In the genomic region with DNA sequence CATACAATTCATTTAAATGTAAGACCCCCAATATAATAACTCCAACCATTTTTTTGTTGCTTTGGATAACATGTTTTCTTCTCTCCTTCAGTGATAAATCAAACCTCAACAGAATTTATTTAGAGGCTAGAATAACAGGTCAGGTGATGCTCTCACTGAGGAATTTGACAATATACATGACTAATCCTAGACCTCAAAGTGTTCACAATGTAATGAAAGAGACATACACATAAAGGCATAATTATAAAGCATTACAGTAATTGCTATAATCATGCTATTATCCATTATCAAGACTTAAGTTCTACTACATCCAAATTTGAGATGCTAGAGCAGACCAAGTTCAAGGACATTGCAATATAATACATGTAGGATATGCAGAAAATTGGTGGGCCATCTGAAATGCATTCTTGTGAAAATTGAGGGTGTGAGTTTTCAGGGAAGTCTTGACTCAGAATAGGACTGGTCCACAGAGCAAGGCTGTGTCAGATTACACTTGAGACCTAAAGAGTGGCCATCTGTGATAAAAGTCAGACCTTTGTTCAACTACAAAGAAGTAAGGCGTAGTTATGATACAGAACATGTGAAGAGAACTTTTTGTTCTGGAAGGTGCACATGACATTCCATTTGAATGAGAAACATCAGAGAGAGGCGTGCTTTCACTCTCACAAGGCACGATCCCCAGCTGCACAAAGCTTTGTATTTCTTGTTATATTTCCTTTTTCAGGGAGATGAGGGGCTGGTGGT, we compare ENCODE assay signal across 18 cellular contexts. TPM values are rescaled to one million over a fixed set of nuclear protein-coding genes. Genes with fewer than 3 reads are reported as not detected.
DNase-seq lines count a peak whose midpoint lies in the region; ATAC-seq, FAIRE-seq and TF ChIP-seq lines count a peak whose summit lies in the region.
"Had no signal": no experiment of that assay in that cellular context is flagged by ENCODE, and none has a peak within 500 bp of the region (broad histone marks: within the 10 kb centered on the region; RNA-seq: fewer than 3 reads in every experiment).

No MANE protein-coding gene starts in this region.

- H3K36me3 ChIP-seq in ACC112 (ENCODE audit: insufficient read depth, low read length) = no peaks in the 10 kb centered on the region
- H3K36me3 ChIP-seq in IMR-90 (ENCODE audit: control insufficient read depth, insufficient read depth, low read length) = no peaks in the 10 kb centered on the region
- H3K36me3 ChIP-seq in astrocyte (ENCODE audit: insufficient read depth, low read length) = no peaks in the 10 kb centered on the region
- H3K36me3 ChIP-seq: vagina had no signal

- dilution Hi-C loops in IMR-90 (cut with HindIII; ENCODE audit: low sequenced_read_pairs, unreplicated experiment) = no loop called here

- no peak overlapping the region for H3K4ac ChIP-seq in IMR-90 (ENCODE audit: low read depth, low read length)

- peak overlapping the region; percentile 98 for H3K27ac ChIP-seq in ACC112 (ENCODE audit: low read depth, low read length)
- no peak overlapping the region for H3K27ac ChIP-seq in IMR-90 (ENCODE audit: insufficient read depth, low read length)
- peak overlapping the region; percentile 81 for H3K27ac ChIP-seq in astrocyte (ENCODE audit: low read depth, low read length)
- H3K27ac ChIP-seq: vagina, VCaP had no signal

- H3K4me1 Mint-ChIP-seq in astrocyte (ENCODE audit: low read depth, unreplicated experiment) = peaks cover 18% of the 10 kb centered on the region

- no peak overlapping the region for H4K8ac ChIP-seq in IMR-90 (ENCODE audit: low read depth in 2 of 2, low read length in 2 of 2)

- no peak overlapping the region for H3K9ac ChIP-seq in IMR-90 (ENCODE audit: low read depth, low read length)
- H3K9ac ChIP-seq in astrocyte (ENCODE audit: low read length) = peak overlapping the region; percentile 58

- no peaks in the 10 kb centered on the region for H3K79me1 ChIP-seq in IMR-90 (ENCODE audit: low read depth in 1 of 2, low read length in 2 of 2)

- no peaks in the 10 kb centered on the region for H3K27me3 Mint-ChIP-seq in astrocyte (ENCODE audit: low read depth, unreplicated experiment)

- H3K4me2 ChIP-seq in IMR-90 (ENCODE audit: low read depth, low read length) = peak overlapping the region; percentile 30; the same call in 1 of the 2 replicates
- peak overlapping the region; percentile 68 for H3K4me2 ChIP-seq in astrocyte (ENCODE audit: low read length)

- no peaks in the 10 kb centered on the region for H3K27me3 ChIP-seq in ACC112 (ENCODE audit: insufficient read depth, low read length)
- no peaks in the 10 kb centered on the region for H3K27me3 ChIP-seq in IMR-90 (ENCODE audit: control insufficient read depth, insufficient read depth, low read length)
- no peaks in the 10 kb centered on the region for H3K27me3 ChIP-seq in astrocyte (ENCODE audit: insufficient read depth, low read length)
- H3K27me3 ChIP-seq: vagina had no signal

- H3K18ac ChIP-seq in IMR-90 (ENCODE audit: low read depth, low read length) = no peak overlapping the region

- peak overlapping the region; percentile 16; the same call in 1 of the 2 replicates for H3K4me3 ChIP-seq in ACC112 (ENCODE audit: low read depth, low read length)
- no peak overlapping the region for H3K4me3 ChIP-seq in IMR-90 (ENCODE audit: insufficient read depth, low read depth, low read length)
- no peak overlapping the region for H3K4me3 ChIP-seq in astrocyte (ENCODE audit: insufficient read depth, low read depth, low read length)
- H3K4me3 ChIP-seq: vagina had no signal

- H3K79me2 ChIP-seq in ACC112 (ENCODE audit: control insufficient read depth, insufficient read depth, low read length, unreplicated experiment) (no peaks in the 10 kb centered on the region), astrocyte (ENCODE audit: insufficient read depth, low read length) (no peaks in the 10 kb centered on the region)

- H3K9me1 ChIP-seq in IMR-90 (ENCODE audit: insufficient read depth, low read length) = no peaks in the 10 kb centered on the region; the same call in 1 of the 2 replicates

- no peak overlapping the region for H3K23ac ChIP-seq in IMR-90 (ENCODE audit: low read depth, low read length)

- H4K20me1 ChIP-seq in IMR-90 (ENCODE audit: insufficient read depth, low read length) (no peaks in the 10 kb centered on the region), astrocyte (ENCODE audit: insufficient read depth, low read length) (no peaks in the 10 kb centered on the region)

- H2AFZ ChIP-seq in ACC112 (ENCODE audit: low read length, unreplicated experiment) (no peak overlapping the region), IMR-90 (replicated peaks; ENCODE audit: low read length, poor library complexity) (no peak overlapping the region), astrocyte (ENCODE audit: low read depth, low read length) (no peak overlapping the region)

- peaks cover 5% of the 10 kb centered on the region for H3K9me3 Mint-ChIP-seq in astrocyte (ENCODE audit: unreplicated experiment)
- H3K9me3 Mint-ChIP-seq: activated naive CD4-positive, alpha-beta T cell treated with anti-CD3 and anti-CD28 coated beads, Interleukin-2, amount 50 U/mL, for 72 hours had no signal

- in situ Hi-C loops in IMR-90 (cut with MboI; ENCODE audit: low sequenced_read_pairs) = loop anchor here (5.0 to 25.0 kb wide), 2 partner anchors 114 to 439 kb away; no protein-coding TSS in a partner anchor

- ATAC-seq in IMR-90 (ENCODE audit: low read depth) (no peak), HG03460 (IDR thresholded peaks at IDR 0.05; ENCODE audit: unreplicated experiment) (no peak), GM19452 (IDR thresholded peaks at IDR 0.05; ENCODE audit: unreplicated experiment) (no peak), GM21717 (IDR thresholded peaks at IDR 0.05; ENCODE audit: unreplicated experiment) (no peak)
- ATAC-seq: activated naive CD4-positive, alpha-beta T cell treated with anti-CD3 and anti-CD28 coated beads, Interleukin-2, amount 50 U/mL, for 72 hours had no signal

- TF ChIP-seq POLR2A in IMR-90 (IDR thresholded peaks at IDR 0.05; ENCODE audit: low read depth, low read length) = no peak

- H3K4me1 ChIP-seq in ACC112 (ENCODE audit: control insufficient read depth, insufficient read depth, low read length, unreplicated experiment) (peaks cover 78% of the 10 kb centered on the region), IMR-90 (ENCODE audit: control insufficient read depth, insufficient read depth, low read length) (peaks cover 2% of the 10 kb centered on the region; the same call in 1 of the 2 replicates), astrocyte (ENCODE audit: insufficient read depth, low read length) (peaks cover 32% of the 10 kb centered on the region)
- H3K4me1 ChIP-seq: vagina had no signal

- POLR2A ChIA-PET in IMR-90 (lab: Charles Lee; ENCODE audit: unreplicated experiment) = no interaction called here

- H3K56ac ChIP-seq in IMR-90 (ENCODE audit: extremely low read depth, insufficient read depth, low read length) = no peak overlapping the region

- no peak for TF ChIP-seq CTCF in IMR-90 (conservative IDR thresholded peaks at IDR 0.05; ENCODE audit: low read depth, low read length)
- no peak for TF ChIP-seq CTCF in astrocyte (IDR thresholded peaks at IDR 0.05; ENCODE audit: insufficient read depth, low read depth, low read length)

- no TSS peak for BruUV-seq in IMR-90 (replicated peaks; lab: Mats Ljungman, UMichigan)

- intact Hi-C loops in IMR-90 (cut with micrococcal nuclease) = no loop called here

- DNase-seq in IMR-90 = peak; percentile 27
- peak; percentile 71 for DNase-seq in astrocyte (ENCODE audit: low read depth)
- peak; percentile 99 for DNase-seq in foreskin melanocyte
- DNase-seq in CD1c-positive myeloid dendritic cell (ENCODE audit: extremely low spot score) = no peak
- DNase-seq: activated CD8-positive, alpha-beta memory T cell treated with anti-CD3 and anti-CD28 coated beads, Interleukin-2, amount 50 U/mL, for 48 hours; DMS 273 treated with DMSO at 0.1 percent for 48 hours; GOT3; hippocampal formation; NCI-H526 treated with DMSO at 0.1 percent for 48 hours; SHP77 treated with DMSO at 0.1 percent for 48 hours; stimulated activated CD4-positive, alpha-beta T cell treated with anti-CD3 and anti-CD28 coated beads, Interleukin-15, amount 100 ng/mL, for 24 hours had no signal

- H3K9me3 ChIP-seq in IMR-90 (ENCODE audit: control insufficient read depth, insufficient read depth, low read length) (no peaks in the 10 kb centered on the region), astrocyte (ENCODE audit: insufficient read depth, low read depth, low read length) (no peaks in the 10 kb centered on the region)
- H3K9me3 ChIP-seq: vagina had no signal

- no peak for TF ChIP-seq RAD21 in IMR-90 (IDR thresholded peaks at IDR 0.05; ENCODE audit: low read length)

- no peak overlapping the region for H2AK5ac ChIP-seq in IMR-90 (ENCODE audit: low read depth, low read length)

- H3K4me3 Mint-ChIP-seq in astrocyte (ENCODE audit: unreplicated experiment) = no peak overlapping the region

- peak overlapping the region; percentile 41 for H3K27ac Mint-ChIP-seq in astrocyte (ENCODE audit: unreplicated experiment)
- H3K27ac Mint-ChIP-seq: activated naive CD4-positive, alpha-beta T cell treated with anti-CD3 and anti-CD28 coated beads, Interleukin-2, amount 50 U/mL, for 72 hours had no signal

- CTCF ChIA-PET in IMR-90 (lab: Yijun Ruan, JAX) = interaction anchor here (1.7 kb wide), 1 partner anchor 12 kb away, joined by 7 read pairs; no protein-coding TSS in a partner anchor

- H2BK5ac ChIP-seq in IMR-90 (ENCODE audit: low read depth, low read length, poor library complexity, severe bottlenecking) = no peak overlapping the region

- no peak overlapping the region for H2BK20ac ChIP-seq in IMR-90 (ENCODE audit: low read depth, low read length)

- no peaks in the 10 kb centered on the region for H3K36me3 Mint-ChIP-seq in astrocyte (ENCODE audit: low read depth, unreplicated experiment)
- H3K36me3 Mint-ChIP-seq: activated naive CD4-positive, alpha-beta T cell treated with anti-CD3 and anti-CD28 coated beads, Interleukin-2, amount 50 U/mL, for 72 hours had no signal

- H2AK9ac ChIP-seq in IMR-90 (replicated peaks; ENCODE audit: low read depth, low read length, poor library complexity) = no peak overlapping the region

- WGBS in IMR-90 (ENCODE audit: extremely low coverage in 2 of 2, insufficient read length in 1 of 2), 2 experiments = no CpG with 5 or more reads among the region's 3 CpGs

- H4K5ac ChIP-seq in IMR-90 (ENCODE audit: low read depth, low read length) = no peak overlapping the region

- no peak for FAIRE-seq in astrocyte (lab: Jason Lieb, UNC)

- H4K91ac ChIP-seq in IMR-90 (ENCODE audit: insufficient read depth, low read depth, low read length) = no peak overlapping the region

- H3K14ac ChIP-seq in IMR-90 (replicated peaks; ENCODE audit: low read depth, low read length) = no peak overlapping the region

- no peak overlapping the region for H2BK15ac ChIP-seq in IMR-90 (ENCODE audit: low read depth, low read length)

- H2BK120ac ChIP-seq in IMR-90 (ENCODE audit: low read depth, low read length) = no peak overlapping the region

RNA-seq across cellular contexts. Expression of a gene that starts 45.5 kb away (rescaled TPM):
- 17.2 and 17.4 TPM in 2 replicates for total RNA-seq in IMR-90 (2012; rRNA removed)
- 6.9 and 7.1 TPM in 2 replicates for polyA plus RNA-seq in IMR-90 (2012; rRNA removed)
- polyA plus RNA-seq in IMR-90 (2012; cell fraction: cytosol; rRNA removed) = 1.6 and 1.8 TPM in 2 replicates
- 3.3 and 10.9 TPM in 2 replicates for polyA plus RNA-seq in IMR-90 (2012; cell fraction: nucleus; rRNA removed; ENCODE audit: low replicate concordance)
- 7.0 and 7.4 TPM in 2 replicates for total RNA-seq in astrocyte
